In genomic region chr4:89836897-89837384, GRCh38 we compare ENCODE assay signal across 8 cellular contexts. TPM values are rescaled to one million over a fixed set of nuclear protein-coding genes. Genes with fewer than 3 reads are reported as not detected.
A peak's percentile ranks its signal among the peaks of the same experiment; 100 is the strongest.
DNase-seq lines count a peak whose midpoint lies in the region; ATAC-seq and TF ChIP-seq lines count a peak whose summit lies in the region.

Gene SNCA, minus strand, starts transcription at chr4:89837161. Its CDS starts 1,494 bp downstream, at chr4:89835667.

- H3K36me3 ChIP-seq in MG63: no peaks in the 10 kb centered on the region

- no peak for ATAC-seq in HG02763 (IDR thresholded peaks at IDR 0.05; ENCODE audit: unreplicated experiment)

- H3K36me3 Mint-ChIP-seq in chondrocyte (ENCODE audit: low read depth): peaks cover 2% of the 10 kb centered on the region

- H3K27ac Mint-ChIP-seq in chondrocyte (ENCODE audit: unreplicated experiment): peak within 1 kb of the TSS; percentile 60

- H3K27me3 Mint-ChIP-seq in chondrocyte (ENCODE audit: low read depth): peaks cover 14% of the 10 kb centered on the region

- H3K4me1 Mint-ChIP-seq in chondrocyte (ENCODE audit: low read depth): peaks cover 16% of the 10 kb centered on the region

- no peak for TF ChIP-seq CTCF in chondrocyte (IDR thresholded peaks at IDR 0.05)

- H3K4me3 Mint-ChIP-seq in chondrocyte (ENCODE audit: unreplicated experiment): peak within 1 kb of the TSS; percentile 79

- H3K27me3 ChIP-seq in MG63: peaks cover 5% of the 10 kb centered on the region

- peak within 1 kb of the TSS; percentile 39 for H3K4me3 ChIP-seq in MG63
- H3K4me3 ChIP-seq in iPS-18c (ENCODE audit: insufficient read depth, low read depth, low read length): peak within 1 kb of the TSS; percentile 80

- H3K9me3 Mint-ChIP-seq in chondrocyte (ENCODE audit: low read depth): no peaks in the 10 kb centered on the region

- H3K9me3 ChIP-seq in MG63 (no peaks in the 10 kb centered on the region), iPS-18c (ENCODE audit: control insufficient read depth, insufficient read depth, low read length) (no peaks in the 10 kb centered on the region)

- DNase-seq in GDM1 (lab: John Stamatoyannopoulos, UW) (peak; percentile 80), MG63 (peak; percentile 46), T1000 (lab: John Stamatoyannopoulos, UW) (peak; percentile 48), chondrocyte (ENCODE audit: low spot score) (no peak), retina (peak; percentile 95), cortex of kidney (lab: John Stamatoyannopoulos, UW) (no peak)

RNA-seq across cellular contexts. Expression of gene SNCA, which starts in this region (rescaled TPM):
- not detected in 2 replicates for total RNA-seq in MG63 (2014; rRNA removed; shearing (Covaris generic); ENCODE audit: low replicate concordance)
- 3.1 to 5.0 TPM (median 3.9 TPM) in 3 replicates for total RNA-seq in chondrocyte

Comparison
In these comparisons a context has a peak if more than half of its experiments do, and no peak if none do; other contexts are left out.
1. Peak in DNase-seq and H3K4me3 ChIP-seq in MG63; RNA of the gene not detected or under 1 TPM.
2. DNase-seq: peak in GDM1 (single experiment), T1000 (single experiment) and retina (single experiment); none in chondrocyte (single experiment) and cortex of kidney (single experiment).